10 cellular contexts compared by ENCODE assay signal in genomic region chr1:46953847-46954246, GRCh38. TPM values are rescaled to one million over a fixed set of nuclear protein-coding genes. Genes with fewer than 3 reads are reported as not detected.
"Had no signal": no experiment of that assay in that cellular context is flagged by ENCODE, and none has a peak within 500 bp of the region (broad histone marks: within the 10 kb centered on the region; RNA-seq: fewer than 3 reads in every experiment).

No MANE protein-coding gene starts in this region.

RNA-seq across cellular contexts. Expression of gene CYP4A11, which starts 12.6 kb away (rescaled TPM):
- total RNA-seq: OCI-LY7, PC-3, PC-9, Right ventricle myocardium inferior, Right ventricle myocardium superior, RPMI7951, SJCRH30, SJSA1, SK-MEL-5 had no signal
- polyA plus RNA-seq: SK-N-SH had no signal
